In the genomic region with DNA sequence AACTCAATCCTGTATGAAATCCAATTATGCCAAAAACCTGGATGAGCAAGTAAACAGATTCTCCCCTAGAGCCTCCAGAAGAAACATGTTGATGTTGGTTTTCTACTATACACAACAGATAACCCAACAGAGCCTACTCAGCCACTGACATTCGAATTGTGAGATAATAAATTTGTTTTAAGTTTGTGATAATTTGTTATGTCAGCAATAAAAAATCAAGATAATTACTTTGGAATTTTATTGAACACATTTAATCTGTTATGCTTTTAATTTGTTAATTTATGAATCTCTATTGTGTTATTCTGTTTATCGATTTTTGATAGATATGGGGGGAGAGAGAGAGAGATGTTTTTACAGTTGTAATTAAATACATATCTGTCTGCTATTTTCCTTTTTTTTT, we compare ENCODE assay signal across 27 cellular contexts.
DNase-seq lines count a peak whose midpoint lies in the region; ATAC-seq, FAIRE-seq and TF ChIP-seq lines count a peak whose summit lies in the region.
"Had no signal": no experiment of that assay in that cellular context is flagged by ENCODE, and none has a peak within 500 bp of the region (broad histone marks: within the 10 kb centered on the region; RNA-seq: fewer than 3 reads in every experiment).

No MANE protein-coding gene starts in this region.

- no peaks in the 10 kb centered on the region for H3K79me2 ChIP-seq in K562 (ENCODE audit: control insufficient read depth, insufficient read depth, low read length)

- no peak overlapping the region for H3K9ac ChIP-seq in K562 (ENCODE audit: insufficient read depth in 1 of 2, low read depth in 2 of 2, low read length in 2 of 2)
- H3K9ac ChIP-seq: BLaER1 had no signal

- no peaks in the 10 kb centered on the region for H3K9me1 ChIP-seq in K562 (ENCODE audit: control insufficient read depth, insufficient read depth, low read length)

- TF ChIP-seq POLR2A in A549 (IDR thresholded peaks at IDR 0.05; ENCODE audit: low read length) (no peak), K562 (conservative IDR thresholded peaks at IDR 0.05) (no peak)

- ATAC-seq in A549: no peak
- no peak for ATAC-seq in K562
- no peak for ATAC-seq in GM21723 (IDR thresholded peaks at IDR 0.05; ENCODE audit: unreplicated experiment)
- ATAC-seq: GM12878 had no signal

- no peaks in the 10 kb centered on the region for H4K20me1 ChIP-seq in K562 (replicated peaks; ENCODE audit: control insufficient read depth, insufficient read depth, low read length)
- H4K20me1 ChIP-seq: BLaER1 had no signal

- FAIRE-seq in A204.1 (lab: Jason Lieb, UNC) (peak; percentile 47), A549 (lab: Jason Lieb, UNC) (no peak), K562 (lab: Jason Lieb, UNC) (no peak)
- FAIRE-seq: GM12878, GM12892, GM18507 had no signal

- in situ Hi-C loops in K562 (cut with MboI): no loop called here

- H3K4me1 ChIP-seq in A549: no peaks in the 10 kb centered on the region
- no peaks in the 10 kb centered on the region for H3K4me1 ChIP-seq in K562 (replicated peaks in 1 of 2; ENCODE audit: control insufficient read depth in 2 of 2, insufficient read depth in 2 of 2, low read length in 2 of 2)
- H3K4me1 ChIP-seq in ascending aorta: no peaks in the 10 kb centered on the region
- H3K4me1 ChIP-seq: BE2C, BLaER1 had no signal

- no peak for TF ChIP-seq EP300 in A549 (IDR thresholded peaks at IDR 0.05)
- TF ChIP-seq EP300 in K562 (IDR thresholded peaks at IDR 0.05; ENCODE audit: low read length): no peak

- H2AFZ ChIP-seq in K562 (ENCODE audit: low read depth, low read length): no peak overlapping the region

- H3K9me3 ChIP-seq in A549 (no peaks in the 10 kb centered on the region), K562 (replicated peaks; ENCODE audit: control insufficient read depth, insufficient read depth, low read depth, low read length) (no peaks in the 10 kb centered on the region), ascending aorta (no peaks in the 10 kb centered on the region)
- H3K9me3 ChIP-seq: BE2C had no signal

- intact Hi-C loops in K562 (cut with micrococcal nuclease) (no loop called here), ascending aorta (cut with DNase I) (no loop called here)

- H3K36me3 ChIP-seq in K562 (ENCODE audit: control insufficient read depth, insufficient read depth, low read length) (no peaks in the 10 kb centered on the region), ascending aorta (no peaks in the 10 kb centered on the region)
- H3K36me3 ChIP-seq: BE2C, BLaER1 had no signal

- 8% methylated on average over 2 of the region's 2 CpGs for WGBS in A549 (ENCODE audit: missing lambda C conversion rate)
- WGBS in K562 (ENCODE audit: insufficient coverage, low coverage, missing lambda C conversion rate): 0% methylated on average over 2 of the region's 2 CpGs

- TF ChIP-seq CTCF in A549 (IDR thresholded peaks at IDR 0.05) (no peak), K562 (IDR thresholded peaks at IDR 0.05 in 2 of 3, conservative IDR thresholded peaks at IDR 0.05 in 1 of 3; ENCODE audit: insufficient read depth in 2 of 3, low read depth in 1 of 3, low read length in 3 of 3) (no peak), ascending aorta (IDR thresholded peaks at IDR 0.05) (no peak)

- TF ChIP-seq RAD21 in A549 (conservative IDR thresholded peaks at IDR 0.05 in 1 of 2, IDR thresholded peaks at IDR 0.05 in 1 of 2) (no peak), K562 (CRISPR knock-in tag; conservative IDR thresholded peaks at IDR 0.05 in 1 of 2, IDR thresholded peaks at IDR 0.05 in 1 of 2) (no peak)

- peak; percentile 52 for DNase-seq in NCI-H82 (lab: John Stamatoyannopoulos, UW)
- DNase-seq in NCI-H82 treated with DMSO at 0.1 percent for 48 hours (lab: John Stamatoyannopoulos, UW; ENCODE audit: unreplicated experiment): no peak
- no peak for DNase-seq in A549 (ENCODE audit: low read depth in 1 of 2, low spot score in 1 of 2)
- no peak for DNase-seq in K562 (ENCODE audit: extremely low read depth in 1 of 4, low spot score in 3 of 4)
- DNase-seq in ascending aorta (ENCODE audit: low spot score in 2 of 2): no peak
- no peak for DNase-seq in HEK293T (ENCODE audit: extremely low spot score)
- DNase-seq: 8988T; ACHN; BE2C; C1 segment of cervical spinal cord; CD4-positive, alpha-beta memory T cell; CD4-positive, CD25-positive, alpha-beta regulatory T cell; CD8-positive, alpha-beta memory T cell; COR-L47; DMS 273 treated with DMSO at 0.1 percent for 48 hours; DMS153; DMS53; DMS79; DND-41; EL; GDM1 had no signal

- POLR2A ChIA-PET in A549 (lab: Yijun Ruan, JAX) (no interaction called here), K562 (lab: Yijun Ruan, JAX) (no interaction called here), HEK293T (lab: Yijun Ruan, JAX) (no interaction called here)

- no TSS peak for BruUV-seq in K562 (replicated peaks; lab: Mats Ljungman, UMichigan)

- CTCF ChIA-PET in A549 (lab: Yijun Ruan, JAX): no interaction called here
- CTCF ChIA-PET in K562 (lab: Yijun Ruan, JAX; ENCODE audit: low intra/inter-chr PET ratio): no interaction called here
- CTCF ChIA-PET in HEK293T (lab: Yijun Ruan, JAX): no interaction called here

- H3K4me3 ChIP-seq in A549 (no peak overlapping the region), K562 (no peak overlapping the region), ascending aorta (no peak overlapping the region)
- H3K4me3 ChIP-seq: BLaER1, GM12878 had no signal

- H3K4me2 ChIP-seq in A549 (no peak overlapping the region), K562 (ENCODE audit: insufficient read depth, low read length) (no peak overlapping the region)
- H3K4me2 ChIP-seq: BLaER1 had no signal

- H3K27me3 ChIP-seq in K562 (ENCODE audit: control insufficient read depth in 2 of 2, insufficient read depth in 2 of 2, low read length in 2 of 2): no peaks in the 10 kb centered on the region
- H3K27me3 ChIP-seq in ascending aorta: no peaks in the 10 kb centered on the region
- H3K27me3 ChIP-seq: BE2C, BLaER1 had no signal

- H3K27ac ChIP-seq in A549 (no peak overlapping the region), K562 (ENCODE audit: extremely low read depth, low read depth, low read length) (no peak overlapping the region), ascending aorta (no peak overlapping the region)
- H3K27ac ChIP-seq: BLaER1 had no signal

TF ChIP-seq in A549, 52 proteins besides CTCF, POLR2A, EP300 and RAD21:
- TF ChIP-seq PHF8 (IDR thresholded peaks at IDR 0.05; ENCODE audit: borderline replicate concordance, low read depth) (no peak), MAFK (IDR thresholded peaks at IDR 0.05; ENCODE audit: partially characterized antibody) (peak; percentile 87)
TF ChIP-seq in A549: peak in this region for 1.

TF ChIP-seq in K562, 482 proteins besides CTCF, POLR2A, EP300 and RAD21 (continues in another document):
- TF ChIP-seq BCL6 (CRISPR knock-in tag; IDR thresholded peaks at IDR 0.05): no peak
- TF ChIP-seq, protein P1, sequence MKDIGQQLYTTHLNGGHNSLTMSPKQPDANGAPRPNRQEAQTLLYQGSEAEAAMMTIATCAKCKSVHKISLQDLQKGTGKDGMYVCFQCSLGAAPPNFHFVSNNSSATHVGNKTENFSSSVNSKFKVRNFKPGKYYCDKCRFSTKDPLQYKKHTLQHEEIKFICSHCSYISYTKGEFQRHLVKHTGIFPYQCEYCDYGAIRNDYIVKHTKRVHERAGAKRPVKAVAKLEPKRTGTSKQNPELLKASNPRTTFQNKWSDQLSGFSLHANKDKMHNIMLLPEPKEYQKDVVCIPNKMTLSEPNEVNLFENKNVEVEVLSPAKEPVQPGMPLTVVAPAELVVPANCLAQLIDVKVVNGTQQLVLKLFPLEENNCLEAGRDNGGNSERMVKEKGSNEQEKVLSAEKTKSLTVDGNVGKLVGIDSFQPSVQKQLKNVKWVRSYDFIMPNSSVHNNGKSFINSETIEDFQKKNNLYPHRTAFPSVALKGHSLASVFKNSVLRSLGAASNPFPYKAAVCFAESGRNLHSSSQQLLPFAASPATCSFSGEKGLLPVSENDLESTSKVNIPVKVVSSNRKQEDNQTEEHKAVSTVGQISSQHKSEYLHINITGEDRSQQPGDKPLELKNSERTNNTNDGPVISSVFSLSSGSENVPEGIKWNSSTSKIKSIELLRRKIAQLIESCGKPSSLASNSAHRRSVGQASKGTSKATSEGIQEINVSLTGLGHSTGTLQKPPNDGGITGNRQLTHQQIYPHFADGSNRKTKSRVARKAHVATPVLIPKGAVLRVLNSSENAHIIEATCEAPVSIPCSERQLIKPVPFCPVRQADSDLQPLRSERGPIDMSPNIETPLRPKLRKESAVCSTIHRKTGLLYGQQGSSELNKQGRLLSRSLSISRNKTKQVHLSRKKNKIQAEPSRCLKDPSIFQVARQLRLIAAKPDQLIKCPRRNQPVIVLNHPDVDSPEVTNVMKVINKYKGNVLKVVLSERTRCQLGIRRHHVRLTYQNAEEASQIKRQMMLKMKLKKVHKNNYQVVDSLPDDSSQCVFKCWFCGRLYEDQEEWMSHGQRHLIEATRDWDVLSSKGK (CRISPR knock-in tag; IDR thresholded peaks at IDR 0.05): no peak

TF ChIP-seq in HEK293T, 16 proteins besides CTCF, POLR2A, EP300 and RAD21:
- TF ChIP-seq LEF1 (IDR thresholded peaks at IDR 0.05; ENCODE audit: borderline replicate concordance) (no peak), ARNT (IDR thresholded peaks at IDR 0.05) (no peak), FOXM1 (IDR thresholded peaks at IDR 0.05; ENCODE audit: borderline replicate concordance) (no peak), NFRKB (IDR thresholded peaks at IDR 0.05) (no peak)
TF ChIP-seq in HEK293T: peak in this region for 0.
